Comparison of ENCODE assay signal across 20 cellular contexts in genomic region chr11:106989056-106989455, GRCh38. TPM values are rescaled to one million over a fixed set of nuclear protein-coding genes. Genes with fewer than 3 reads are reported as not detected.
DNase-seq lines count a peak whose midpoint lies in the region; ATAC-seq, FAIRE-seq and TF ChIP-seq lines count a peak whose summit lies in the region.
"Had no signal": no experiment of that assay in that cellular context is flagged by ENCODE, and none has a peak within 500 bp of the region (broad histone marks: within the 10 kb centered on the region; RNA-seq: fewer than 3 reads in every experiment).

No MANE protein-coding gene starts in this region.

- no peaks in the 10 kb centered on the region for H3K9me3 ChIP-seq in smooth muscle cell (replicated peaks; ENCODE audit: low read depth)
- H3K9me3 ChIP-seq: thoracic aorta had no signal

- TF ChIP-seq CTCF in smooth muscle cell (IDR thresholded peaks at IDR 0.05; ENCODE audit: borderline replicate concordance, insufficient read depth, poor library complexity, severe bottlenecking) = no peak

- H3K27me3 ChIP-seq in smooth muscle cell (ENCODE audit: low read depth) = no peaks in the 10 kb centered on the region
- H3K27me3 ChIP-seq: foreskin keratinocyte had no signal

- peak; percentile 63 for DNase-seq in fibroblast of peridontal ligament (ENCODE audit: extremely low read depth)
- DNase-seq in smooth muscle cell (lab: John Stamatoyannopoulos, UW; ENCODE audit: unreplicated experiment) = no peak
- DNase-seq in GF-D8 (lab: John Stamatoyannopoulos, UW) = no peak
- no peak for DNase-seq in DMS53 (lab: John Stamatoyannopoulos, UW)
- no peak for DNase-seq in G401 (ENCODE audit: low spot score)
- DNase-seq: activated gamma-delta T cell; amygdala; COR-L47; effector memory CD8-positive, alpha-beta T cell; GDM1; H7; NCI-H1048; NCI-H2081 treated with DMSO at 0.1 percent for 48 hours; T-helper 17 cell had no signal

- peak overlapping the region; percentile 4 for H3K9ac ChIP-seq in smooth muscle cell (ENCODE audit: low read depth)

- no peak overlapping the region for H3K4me3 ChIP-seq in smooth muscle cell
- H3K4me3 ChIP-seq: GM12878, thoracic aorta had no signal

- peak; percentile 50 for FAIRE-seq in G401.6 (lab: Jason Lieb, UNC)
- FAIRE-seq: GM12878 had no signal

- no peaks in the 10 kb centered on the region for H3K36me3 ChIP-seq in smooth muscle cell (ENCODE audit: low read depth)
- H3K36me3 ChIP-seq: thoracic aorta had no signal

- H2AFZ ChIP-seq in smooth muscle cell (ENCODE audit: low read depth) = no peak overlapping the region

- 48% methylated on average over 1 of the region's 1 CpG for WGBS in smooth muscle cell (ENCODE audit: low lambda C conversion rate)

- in situ Hi-C loops in G401 (cut with HindIII; ENCODE audit: low sequenced_read_pairs) = no loop called here

- no peaks in the 10 kb centered on the region for H3K79me2 ChIP-seq in smooth muscle cell (ENCODE audit: low read depth)

- peak overlapping the region; percentile 86 for H3K27ac ChIP-seq in smooth muscle cell (ENCODE audit: low read depth)
- H3K27ac ChIP-seq: foreskin keratinocyte, thoracic aorta had no signal

- peaks cover 10% of the 10 kb centered on the region for H3K4me1 ChIP-seq in smooth muscle cell (ENCODE audit: low read depth)
- H3K4me1 ChIP-seq: foreskin keratinocyte had no signal

- H4K20me1 ChIP-seq in smooth muscle cell (ENCODE audit: low read depth) = no peaks in the 10 kb centered on the region

- peak overlapping the region; percentile 63 for H3K4me2 ChIP-seq in smooth muscle cell

- peaks cover 33% of the 10 kb centered on the region for H3F3A ChIP-seq in smooth muscle cell (ENCODE audit: low read depth)

- ATAC-seq in SK-N-SH treated with all-trans-retinoic acid at 6 μM for 48 hours = peak; percentile 10
- ATAC-seq: effector memory CD8-positive, alpha-beta T cell; foreskin keratinocyte; T-helper 17 cell had no signal

TF ChIP-seq in SK-N-SH treated with all-trans-retinoic acid at 6 μM for 48 hours, 23 proteins besides CTCF, POLR2A, EP300 and RAD21:
- TF ChIP-seq ZNF70 (CRISPR knock-in tag; IDR thresholded peaks at IDR 0.05) (no peak), TSHZ2 (CRISPR knock-in tag; IDR thresholded peaks at IDR 0.05) (no peak), GLIS3 (CRISPR knock-in tag; IDR thresholded peaks at IDR 0.05) (no peak), PPARA (CRISPR knock-in tag; IDR thresholded peaks at IDR 0.05; ENCODE audit: borderline replicate concordance) (no peak), POU6F1 (CRISPR knock-in tag; IDR thresholded peaks at IDR 0.05; ENCODE audit: borderline replicate concordance, low read depth) (no peak), SNAI2 (CRISPR knock-in tag; IDR thresholded peaks at IDR 0.05) (no peak), ZFP30 (CRISPR knock-in tag; IDR thresholded peaks at IDR 0.05) (no peak), TCF4 (CRISPR knock-in tag; IDR thresholded peaks at IDR 0.05; ENCODE audit: borderline replicate concordance) (no peak), PATZ1 (CRISPR knock-in tag; IDR thresholded peaks at IDR 0.05; ENCODE audit: borderline replicate concordance) (no peak), ZNF8 (CRISPR knock-in tag; IDR thresholded peaks at IDR 0.05) (no peak), ESRRG (CRISPR knock-in tag; IDR thresholded peaks at IDR 0.05) (no peak), CREB5 (CRISPR knock-in tag; IDR thresholded peaks at IDR 0.05; ENCODE audit: low read depth) (no peak), ZFP3 (CRISPR knock-in tag; IDR thresholded peaks at IDR 0.05) (no peak), CSDC2 (CRISPR knock-in tag; IDR thresholded peaks at IDR 0.05) (no peak), CSRNP3 (CRISPR knock-in tag; IDR thresholded peaks at IDR 0.05) (no peak), TOX (CRISPR knock-in tag; IDR thresholded peaks at IDR 0.05; ENCODE audit: borderline replicate concordance) (no peak), ZNF565 (CRISPR knock-in tag; conservative IDR thresholded peaks at IDR 0.05; ENCODE audit: low read depth) (no peak), ARNTL (CRISPR knock-in tag; IDR thresholded peaks at IDR 0.05; ENCODE audit: borderline replicate concordance, low read depth) (no peak), OSR1 (CRISPR knock-in tag; IDR thresholded peaks at IDR 0.05) (no peak)

RNA-seq across cellular contexts. Expression of gene GUCY1A2, which starts 29.2 kb away (rescaled TPM):
- 1.1 and 1.6 TPM in 2 replicates for total RNA-seq in smooth muscle cell
- 0.08 and 0.18 TPM in 2 replicates for polyA plus RNA-seq in smooth muscle cell
- 7.6 and 13.8 TPM in 2 replicates for total RNA-seq in G401 (2014; rRNA removed; shearing (Covaris generic))
- total RNA-seq: foreskin keratinocyte, HT-29 had no signal
- polyA plus RNA-seq: foreskin keratinocyte had no signal
